In genomic region chr11:27352781-27353180, GRCh38 we compare ENCODE assay signal across 1 cellular context.
TF ChIP-seq lines count a peak whose summit lies in the region.

No MANE protein-coding gene starts in this region.

TF ChIP-seq in H1, 55 proteins besides CTCF, POLR2A, EP300 and RAD21:
- TF ChIP-seq RNF2 (IDR thresholded peaks at IDR 0.05; ENCODE audit: borderline replicate concordance, low read depth, low read length, missing control alignments, poor library complexity, severe bottlenecking) (no peak), USF2 (IDR thresholded peaks at IDR 0.05; ENCODE audit: low read length) (no peak), SIRT6 (IDR thresholded peaks at IDR 0.05; ENCODE audit: low read length) (no peak), TCF12 (IDR thresholded peaks at IDR 0.05; ENCODE audit: low read depth, low read length) (no peak), NANOG (IDR thresholded peaks at IDR 0.05; ENCODE audit: insufficient read depth, low read depth, low read length, poor library complexity, severe bottlenecking) (no peak), KDM1A (IDR thresholded peaks at IDR 0.05; ENCODE audit: borderline replicate concordance, low read length) (no peak), SP1 (IDR thresholded peaks at IDR 0.05; ENCODE audit: low read depth, low read length) (no peak), ASH2L (IDR thresholded peaks at IDR 0.05; ENCODE audit: low read length) (no peak), RFX5 (IDR thresholded peaks at IDR 0.05; ENCODE audit: borderline replicate concordance, low read depth, low read length) (no peak), SAP30 (IDR thresholded peaks at IDR 0.05; ENCODE audit: insufficient read depth, insufficient replicate concordance, low read length) (no peak)
